21 cellular contexts compared by ENCODE assay signal in genomic region chr11:38718049-38718448, GRCh38.
A peak's percentile ranks its signal among the peaks of the same experiment; 100 is the strongest.
DNase-seq lines count a peak whose midpoint lies in the region; ATAC-seq, FAIRE-seq and TF ChIP-seq lines count a peak whose summit lies in the region.
"Had no signal": no experiment of that assay in that cellular context is flagged by ENCODE, and none has a peak within 500 bp of the region (broad histone marks: within the 10 kb centered on the region; RNA-seq: fewer than 3 reads in every experiment).

No MANE protein-coding gene starts in this region.

- H4K5ac ChIP-seq in mesendoderm (ENCODE audit: low read length) = no peak overlapping the region

- H3K4me2 ChIP-seq in mesendoderm (ENCODE audit: low read length) = no peak overlapping the region

- peak; percentile 78 for DNase-seq in DMS53 treated with DMSO at 0.1 percent for 48 hours (lab: John Stamatoyannopoulos, UW; ENCODE audit: unreplicated experiment)
- peak; percentile 17 for DNase-seq in LHCN-M2 (ENCODE audit: low read depth)
- DNase-seq in astrocyte of the hippocampus (ENCODE audit: low read depth, low spot score) = peak; percentile 2
- peak; percentile 42 for DNase-seq in mesendoderm
- DNase-seq in BE2C = no peak
- no peak for DNase-seq in NAMALWA (ENCODE audit: low spot score)
- no peak for DNase-seq in urothelium cell line (ENCODE audit: low spot score)
- DNase-seq: activated CD4-positive, alpha-beta T cell treated with anti-CD3 and anti-CD28 coated beads for 48 hours; GM23248; left ventricle myocardium superior; NCI-H1694; occipital lobe; retina; stimulated activated CD4-positive, alpha-beta T cell treated with anti-CD3 and anti-CD28 coated beads, Interleukin-12 subunit alpha, Interleukin-12 subunit beta, amount 100 ng/mL, for 4 hours; stimulated activated CD8-positive, alpha-beta memory T cell treated with anti-CD3 and anti-CD28 coated beads, Interleukin-4, amount 100 ng/mL, for 48 hours; SW 1271 had no signal

- no peak overlapping the region for H3K27ac Mint-ChIP-seq in stimulated activated memory B cell treated with anti-CD40 and anti-IgM and Interleukin-4, amounts not matched to agents 10 μg/mL and 1 μg/mL and 100 μg/mL, for 72 hours

- H3K4me3 Mint-ChIP-seq in stimulated activated memory B cell treated with anti-CD40 and anti-IgM and Interleukin-4, amounts not matched to agents 10 μg/mL and 1 μg/mL and 100 μg/mL, for 72 hours = no peak overlapping the region

- no peaks in the 10 kb centered on the region for H3K4me1 ChIP-seq in mesendoderm (ENCODE audit: control insufficient read depth, low read depth, low read length)
- 0 out of 2 replicates have a peak, but pooled peaks cover 3% of the 10 kb centered on the region for H3K4me1 ChIP-seq in BE2C
- H3K4me1 ChIP-seq: vagina had no signal

- no peaks in the 10 kb centered on the region for H3K27me3 Mint-ChIP-seq in stimulated activated memory B cell treated with anti-CD40 and anti-IgM and Interleukin-4, amounts not matched to agents 10 μg/mL and 1 μg/mL and 100 μg/mL, for 72 hours

- no peak for FAIRE-seq in urothelium cell line (lab: Jason Lieb, UNC)
- FAIRE-seq: GM18507, TTC549 had no signal

- ATAC-seq in stimulated activated memory B cell treated with anti-CD40 and anti-IgM and Interleukin-4, amounts not matched to agents 10 μg/mL and 1 μg/mL and 100 μg/mL, for 72 hours = no peak
- ATAC-seq: esophagus mucosa, left ventricle myocardium superior had no signal

- H2BK120ac ChIP-seq in mesendoderm (ENCODE audit: low read depth, low read length) = no peak overlapping the region

- no peak overlapping the region for H4K8ac ChIP-seq in mesendoderm (ENCODE audit: low read depth, low read length)

- H3K9me3 ChIP-seq in BE2C = no peaks in the 10 kb centered on the region
- H3K9me3 ChIP-seq: vagina had no signal

- peaks cover 4% of the 10 kb centered on the region for H3K9me3 Mint-ChIP-seq in stimulated activated memory B cell treated with anti-CD40 and anti-IgM and Interleukin-4, amounts not matched to agents 10 μg/mL and 1 μg/mL and 100 μg/mL, for 72 hours

- no peak overlapping the region for H3K18ac ChIP-seq in mesendoderm (ENCODE audit: low read length)

- H3K79me2 ChIP-seq in mesendoderm (ENCODE audit: control insufficient read depth, insufficient read depth, low read length) = no peaks in the 10 kb centered on the region

- no peaks in the 10 kb centered on the region for H3K36me3 ChIP-seq in mesendoderm (ENCODE audit: control insufficient read depth, insufficient read depth, low read length)
- H3K36me3 ChIP-seq in BE2C = no peaks in the 10 kb centered on the region
- H3K36me3 ChIP-seq: vagina had no signal

- no CpG with 5 or more reads among the region's 2 CpGs for WGBS in mesendoderm (ENCODE audit: extremely low coverage, insufficient coverage, low lambda C conversion rate)

- H3K9ac ChIP-seq in mesendoderm (ENCODE audit: low read length) = no peak overlapping the region
- H3K9ac ChIP-seq: GM23248 had no signal

- H2AK5ac ChIP-seq in mesendoderm (ENCODE audit: low read length) = no peak overlapping the region

- no peaks in the 10 kb centered on the region for H3K79me1 ChIP-seq in mesendoderm (ENCODE audit: low read length)

- H3K4me3 ChIP-seq in mesendoderm (ENCODE audit: low read length) (no peak overlapping the region), BE2C (ENCODE audit: low read depth, low read length) (no peak overlapping the region)
- H3K4me3 ChIP-seq: GM23248, vagina had no signal

- no peak overlapping the region for H2BK15ac ChIP-seq in mesendoderm (replicated peaks; ENCODE audit: low read depth)

- no peak overlapping the region for H3K27ac ChIP-seq in mesendoderm (ENCODE audit: low read depth, low read length)
- H3K27ac ChIP-seq: GM23248, vagina had no signal

- TF ChIP-seq CTCF in BE2C (IDR thresholded peaks at IDR 0.05; ENCODE audit: low read depth, low read length) = no peak

- H3K36me3 Mint-ChIP-seq in stimulated activated memory B cell treated with anti-CD40 and anti-IgM and Interleukin-4, amounts not matched to agents 10 μg/mL and 1 μg/mL and 100 μg/mL, for 72 hours = no peaks in the 10 kb centered on the region

- no peaks in the 10 kb centered on the region for H3K27me3 ChIP-seq in mesendoderm (ENCODE audit: insufficient read depth, low read length, poor library complexity)
- no peaks in the 10 kb centered on the region for H3K27me3 ChIP-seq in BE2C
- H3K27me3 ChIP-seq: vagina had no signal

- H3K4ac ChIP-seq in mesendoderm (ENCODE audit: low read depth, low read length) = no peak overlapping the region

- no peaks in the 10 kb centered on the region for H3K4me1 Mint-ChIP-seq in stimulated activated memory B cell treated with anti-CD40 and anti-IgM and Interleukin-4, amounts not matched to agents 10 μg/mL and 1 μg/mL and 100 μg/mL, for 72 hours

- no peak overlapping the region for H3K56ac ChIP-seq in mesendoderm (ENCODE audit: low read length)

- H2BK5ac ChIP-seq in mesendoderm (ENCODE audit: low read length) = no peak overlapping the region

- H3K23ac ChIP-seq in mesendoderm (ENCODE audit: low read length) = no peak overlapping the region

Comparison
In these comparisons a context has a peak if more than half of its experiments do, and no peak if none do; other contexts are left out.
1. DNase-seq: peak in DMS53 treated with DMSO at 0.1 percent for 48 hours (single experiment), LHCN-M2 (single experiment), astrocyte of the hippocampus (single experiment) and mesendoderm (single experiment); none in BE2C (single experiment), NAMALWA (single experiment) and urothelium cell line (single experiment).